Comparison of ENCODE assay signal across 22 cellular contexts in the genomic region with DNA sequence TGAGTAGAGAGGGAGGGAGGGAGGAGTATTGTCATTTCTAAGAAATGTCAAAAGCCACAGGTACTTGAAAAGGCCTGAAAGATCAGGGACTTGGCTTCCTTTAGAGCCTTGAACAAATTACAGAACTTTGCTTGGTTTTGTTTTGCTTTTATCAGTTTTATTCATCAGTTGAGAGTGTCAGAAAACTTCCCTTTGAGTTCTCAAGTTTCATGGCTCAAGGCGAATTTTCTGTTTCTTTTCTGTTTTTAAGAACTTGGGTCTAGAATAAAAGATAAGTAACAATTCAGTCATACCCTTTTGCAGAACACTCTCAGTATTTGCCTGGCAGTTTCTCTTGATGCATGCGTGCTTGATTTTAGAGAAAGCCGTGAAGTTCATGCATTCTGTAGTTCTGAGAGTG.
DNase-seq lines count a peak whose midpoint lies in the region; ATAC-seq and FAIRE-seq lines count a peak whose summit lies in the region.
"Had no signal": no experiment of that assay in that cellular context is flagged by ENCODE, and none has a peak within 500 bp of the region (broad histone marks: within the 10 kb centered on the region; RNA-seq: fewer than 3 reads in every experiment).

No MANE protein-coding gene starts in this region.

- H3K9me3 Mint-ChIP-seq in activated CD8-positive, alpha-beta memory T cell treated with anti-CD3 and anti-CD28 coated beads, Interleukin-2, amount 10 ng/mL, durations not matched to agents 7 days and 5 days (ENCODE audit: low read depth), result no peaks in the 10 kb centered on the region
- peaks cover 9% of the 10 kb centered on the region for H3K9me3 Mint-ChIP-seq in activated T-helper 2 cell treated with anti-CD3 and anti-CD28 coated beads, Interferon-gamma antibody, Interleukin-2, Interleukin-4, amounts not matched to agents 10 μg/mL and 5 μg/mL and 100 μg/mL, durations not matched to agents 14 hours and 24 hours and 36 hours
- peaks cover 0 to 5% (median 0%) of the 10 kb centered on the region in 9 donors for H3K9me3 Mint-ChIP-seq in naive thymus-derived CD8-positive, alpha-beta T cell
- H3K9me3 Mint-ChIP-seq: HFFc6, memory B cell, naive B cell had no signal

- peaks cover 4% of the 10 kb centered on the region for H3K4me1 Mint-ChIP-seq in activated CD8-positive, alpha-beta memory T cell treated with anti-CD3 and anti-CD28 coated beads, Interleukin-2, amount 10 ng/mL, durations not matched to agents 7 days and 5 days
- peaks cover 43% of the 10 kb centered on the region for H3K4me1 Mint-ChIP-seq in activated T-helper 2 cell treated with anti-CD3 and anti-CD28 coated beads, Interferon-gamma antibody, Interleukin-2, Interleukin-4, amounts not matched to agents 10 μg/mL and 5 μg/mL and 100 μg/mL, durations not matched to agents 14 hours and 24 hours and 36 hours (ENCODE audit: low read depth)
- peaks cover 18 to 55% (median 46%) of the 10 kb centered on the region in 4 donors for H3K4me1 Mint-ChIP-seq in naive thymus-derived CD8-positive, alpha-beta T cell
- H3K4me1 Mint-ChIP-seq: memory B cell, naive B cell had no signal

- DNase-seq in activated CD8-positive, alpha-beta memory T cell treated with anti-CD3 and anti-CD28 coated beads, Interleukin-2, amount 10 ng/mL, durations not matched to agents 7 days and 5 days, result no peak
- DNase-seq in activated CD8-positive, alpha-beta memory T cell treated with anti-CD3 and anti-CD28 coated beads, Interleukin-2, amount 50 U/mL, for 4 hours, result no peak
- peak; percentile 77 for DNase-seq in OCI-M1 (lab: John Stamatoyannopoulos, UW)
- peak; percentile 20 for DNase-seq in activated T-helper 2 cell treated with anti-CD3 and anti-CD28 coated beads, Interferon-gamma antibody, Interleukin-2, Interleukin-4, amounts not matched to agents 10 μg/mL and 5 μg/mL and 100 μg/mL, durations not matched to agents 14 hours and 24 hours and 36 hours (ENCODE audit: low spot score)
- peak in 4 of 10 donors; percentile 16 to 78 (median 56) for DNase-seq in naive thymus-derived CD8-positive, alpha-beta T cell
- DNase-seq in RCC 7860 (ENCODE audit: low spot score), result no peak
- DNase-seq in epidermal melanocyte (ENCODE audit: insufficient read length, low spot score), result no peak
- DNase-seq: aorta, DMS 273 treated with DMSO at 0.1 percent for 48 hours, gastrocnemius medialis, HFFc6, left cardiac atrium, naive B cell, NCI-H1417, NCI-H510A, SK-N-SH, uterus had no signal

- H3K4me3 Mint-ChIP-seq in activated CD8-positive, alpha-beta memory T cell treated with anti-CD3 and anti-CD28 coated beads, Interleukin-2, amount 10 ng/mL, durations not matched to agents 7 days and 5 days, result no peak overlapping the region
- H3K4me3 Mint-ChIP-seq in activated T-helper 2 cell treated with anti-CD3 and anti-CD28 coated beads, Interferon-gamma antibody, Interleukin-2, Interleukin-4, amounts not matched to agents 10 μg/mL and 5 μg/mL and 100 μg/mL, durations not matched to agents 14 hours and 24 hours and 36 hours (ENCODE audit: low read depth), result peak overlapping the region; percentile 39
- peak overlapping the region; percentile 60 to 84 (median 72) for H3K4me3 Mint-ChIP-seq in naive thymus-derived CD8-positive, alpha-beta T cell
- H3K4me3 Mint-ChIP-seq: HFFc6, memory B cell, naive B cell had no signal

- POLR2A ChIA-PET in naive thymus-derived CD8-positive, alpha-beta T cell (lab: Charles Lee), result interaction anchor here (1.0 kb wide), 1 partner anchor 109 kb away, joined by 4 read pairs; no protein-coding TSS in a partner anchor

- peak overlapping the region; percentile 73 for H3K27ac Mint-ChIP-seq in activated CD8-positive, alpha-beta memory T cell treated with anti-CD3 and anti-CD28 coated beads, Interleukin-2, amount 10 ng/mL, durations not matched to agents 7 days and 5 days
- peak overlapping the region; percentile 60 for H3K27ac Mint-ChIP-seq in activated T-helper 2 cell treated with anti-CD3 and anti-CD28 coated beads, Interferon-gamma antibody, Interleukin-2, Interleukin-4, amounts not matched to agents 10 μg/mL and 5 μg/mL and 100 μg/mL, durations not matched to agents 14 hours and 24 hours and 36 hours
- H3K27ac Mint-ChIP-seq in naive thymus-derived CD8-positive, alpha-beta T cell, result peak overlapping the region; percentile 86 to 98 (median 93)
- H3K27ac Mint-ChIP-seq: HFFc6, memory B cell, naive B cell had no signal

- ATAC-seq in activated CD8-positive, alpha-beta memory T cell treated with anti-CD3 and anti-CD28 coated beads, Interleukin-2, amount 10 ng/mL, durations not matched to agents 7 days and 5 days, result peak; percentile 30
- peak; percentile 83 to 90 for ATAC-seq in naive thymus-derived CD8-positive, alpha-beta T cell
- ATAC-seq in HG02798 (IDR thresholded peaks at IDR 0.05; ENCODE audit: poor library complexity, unreplicated experiment), result no peak
- ATAC-seq: A549, gastrocnemius medialis, HepG2, left cardiac atrium had no signal

- FAIRE-seq in RCC 7860 (lab: Jason Lieb, UNC), result no peak
- FAIRE-seq: A549, G401.6, HepG2 had no signal

- H3K36me3 Mint-ChIP-seq in activated CD8-positive, alpha-beta memory T cell treated with anti-CD3 and anti-CD28 coated beads, Interleukin-2, amount 10 ng/mL, durations not matched to agents 7 days and 5 days, result no peaks in the 10 kb centered on the region
- H3K36me3 Mint-ChIP-seq in activated T-helper 2 cell treated with anti-CD3 and anti-CD28 coated beads, Interferon-gamma antibody, Interleukin-2, Interleukin-4, amounts not matched to agents 10 μg/mL and 5 μg/mL and 100 μg/mL, durations not matched to agents 14 hours and 24 hours and 36 hours (ENCODE audit: low read depth), result peaks cover 13% of the 10 kb centered on the region
- peaks cover 0 to 8% (median 0%) of the 10 kb centered on the region in 3 donors for H3K36me3 Mint-ChIP-seq in naive thymus-derived CD8-positive, alpha-beta T cell
- H3K36me3 Mint-ChIP-seq: memory B cell, naive B cell had no signal

- no peaks in the 10 kb centered on the region for H3K27me3 Mint-ChIP-seq in activated CD8-positive, alpha-beta memory T cell treated with anti-CD3 and anti-CD28 coated beads, Interleukin-2, amount 10 ng/mL, durations not matched to agents 7 days and 5 days
- no peaks in the 10 kb centered on the region for H3K27me3 Mint-ChIP-seq in activated T-helper 2 cell treated with anti-CD3 and anti-CD28 coated beads, Interferon-gamma antibody, Interleukin-2, Interleukin-4, amounts not matched to agents 10 μg/mL and 5 μg/mL and 100 μg/mL, durations not matched to agents 14 hours and 24 hours and 36 hours (ENCODE audit: low read depth)
- H3K27me3 Mint-ChIP-seq in naive thymus-derived CD8-positive, alpha-beta T cell, result no peaks in the 10 kb centered on the region
- H3K27me3 Mint-ChIP-seq: memory B cell, naive B cell had no signal

- CTCF ChIA-PET in activated CD8-positive, alpha-beta memory T cell treated with anti-CD3 and anti-CD28 coated beads, Interleukin-2, amount 10 ng/mL, durations not matched to agents 7 days and 5 days (lab: Charles Lee), result no interaction called here

- intact Hi-C loops in activated T-helper 2 cell treated with anti-CD3 and anti-CD28 coated beads, Interferon-gamma antibody, Interleukin-2, Interleukin-4, amounts not matched to agents 10 μg/mL and 5 μg/mL and 100 μg/mL, durations not matched to agents 14 hours and 24 hours and 36 hours (cut with micrococcal nuclease), result loop anchor here (2.0 to 10.0 kb wide), 6 partner anchors 40 to 608 kb away; a partner anchor contains a TSS

Comparison
In these comparisons a context has a peak if more than half of its experiments do, and no peak if none do; other contexts are left out.
1. DNase-seq: peak in OCI-M1 (single experiment) and activated T-helper 2 cell treated with anti-CD3 and anti-CD28 coated beads, Interferon-gamma antibody, Interleukin-2, Interleukin-4, amounts not matched to agents 10 μg/mL and 5 μg/mL and 100 μg/mL, durations not matched to agents 14 hours and 24 hours and 36 hours (single experiment); none in activated CD8-positive, alpha-beta memory T cell treated with anti-CD3 and anti-CD28 coated beads, Interleukin-2, amount 10 ng/mL, durations not matched to agents 7 days and 5 days (single experiment), activated CD8-positive, alpha-beta memory T cell treated with anti-CD3 and anti-CD28 coated beads, Interleukin-2, amount 50 U/mL, for 4 hours (single experiment), RCC 7860 (single experiment) and epidermal melanocyte (single experiment).
2. Peak in every context shown above with its lines, with median percentiles within 50 percentile points of each other: H3K27ac Mint-ChIP-seq.